18 cellular contexts compared by ENCODE assay signal in genomic region chr11:56917708-56918450, GRCh38.
A peak's percentile ranks its signal among the peaks of the same experiment; 100 is the strongest.
DNase-seq lines count a peak whose midpoint lies in the region; ATAC-seq and TF ChIP-seq lines count a peak whose summit lies in the region.
"Had no signal": no experiment of that assay in that cellular context is flagged by ENCODE, and none has a peak within 500 bp of the region (broad histone marks: within the 10 kb centered on the region; RNA-seq: fewer than 3 reads in every experiment).

No MANE protein-coding gene starts in this region.

- H3K4me1 Mint-ChIP-seq in activated T-helper 1 cell treated with anti-CD3 and anti-CD28 coated beads, Interleukin-12 subunit alpha, Interleukin-12 subunit beta, Interleukin-2, Interleukin-4 antibody, amounts not matched to agents 30 ng/mL and 10 ng/mL and 1 ng/mL, durations not matched to agents 14 hours and 24 hours and 36 hours (ENCODE audit: low read depth): peaks cover 7% of the 10 kb centered on the region

- no peaks in the 10 kb centered on the region for H3K36me3 ChIP-seq in cardiac muscle cell
- no peaks in the 10 kb centered on the region for H3K36me3 ChIP-seq in kidney epithelial cell (ENCODE audit: control insufficient read depth, insufficient read depth, low read length)
- H3K36me3 ChIP-seq: Peyer's patch had no signal

- H3K27me3 Mint-ChIP-seq in activated T-helper 1 cell treated with anti-CD3 and anti-CD28 coated beads, Interleukin-12 subunit alpha, Interleukin-12 subunit beta, Interleukin-2, Interleukin-4 antibody, amounts not matched to agents 30 ng/mL and 10 ng/mL and 1 ng/mL, durations not matched to agents 14 hours and 24 hours and 36 hours (ENCODE audit: insufficient read depth): no peaks in the 10 kb centered on the region
- H3K27me3 Mint-ChIP-seq: CD4-positive, alpha-beta T cell had no signal

- H3K4me3 Mint-ChIP-seq in activated T-helper 1 cell treated with anti-CD3 and anti-CD28 coated beads, Interleukin-12 subunit alpha, Interleukin-12 subunit beta, Interleukin-2, Interleukin-4 antibody, amounts not matched to agents 30 ng/mL and 10 ng/mL and 1 ng/mL, durations not matched to agents 14 hours and 24 hours and 36 hours: no peak overlapping the region
- H3K4me3 Mint-ChIP-seq: CD4-positive, alpha-beta T cell had no signal

- TF ChIP-seq CTCF in cardiac muscle cell (IDR thresholded peaks at IDR 0.05; ENCODE audit: low read depth, low read length): no peak
- no peak for TF ChIP-seq CTCF in kidney epithelial cell (IDR thresholded peaks at IDR 0.05; ENCODE audit: insufficient read depth, low read length, poor library complexity, severe bottlenecking)

- no peaks in the 10 kb centered on the region for H3K27me3 ChIP-seq in cardiac muscle cell
- H3K27me3 ChIP-seq in kidney epithelial cell (ENCODE audit: control insufficient read depth, insufficient read depth, low read length): no peaks in the 10 kb centered on the region
- H3K27me3 ChIP-seq: Peyer's patch had no signal

- intact Hi-C loops in left cardiac atrium (cut with DNase I): no loop called here
- intact Hi-C loops in activated T-helper 1 cell treated with anti-CD3 and anti-CD28 coated beads, Interleukin-12 subunit alpha, Interleukin-12 subunit beta, Interleukin-2, Interleukin-4 antibody, amounts not matched to agents 30 ng/mL and 10 ng/mL and 1 ng/mL, durations not matched to agents 14 hours and 24 hours and 36 hours (cut with micrococcal nuclease): no loop called here

- H3K4me1 ChIP-seq in cardiac muscle cell (ENCODE audit: low read depth): peaks cover 13% of the 10 kb centered on the region
- H3K4me1 ChIP-seq: Peyer's patch had no signal

- DNase-seq in cardiac muscle cell (ENCODE audit: low read depth in 1 of 2, low spot score in 1 of 2) (no peak), left cardiac atrium (no peak), kidney epithelial cell (ENCODE audit: low read depth) (peak; percentile 2), caudate nucleus (lab: John Stamatoyannopoulos, UW) (no peak)
- no peak for DNase-seq in activated T-helper 1 cell treated with anti-CD3 and anti-CD28 coated beads, Interleukin-12 subunit alpha, Interleukin-12 subunit beta, Interleukin-2, Interleukin-4 antibody, amounts not matched to agents 30 ng/mL and 10 ng/mL and 1 ng/mL, durations not matched to agents 14 hours and 24 hours and 36 hours (ENCODE audit: low spot score)
- no peak for DNase-seq in activated CD8-positive, alpha-beta memory T cell treated with anti-CD3 and anti-CD28 coated beads, Interleukin-2, amount 50 U/mL, for 48 hours
- DNase-seq: AML-193; Calu3; CD4-positive, alpha-beta T cell; GM23248; KBM-7; NCI-H1092 treated with DMSO at 0.1 percent for 48 hours; NCI-H1694 treated with DMSO at 0.1 percent for 48 hours; NCI-H446; Peyer's patch; Right ventricle myocardium superior had no signal

- no peak overlapping the region for H3K4me3 ChIP-seq in cardiac muscle cell
- no peak overlapping the region for H3K4me3 ChIP-seq in kidney epithelial cell (ENCODE audit: low read depth, low read length)
- H3K4me3 ChIP-seq: GM23248, Peyer's patch had no signal

- H3K27ac ChIP-seq in cardiac muscle cell (peak overlapping the region; percentile 54), caudate nucleus (ENCODE audit: low read depth, low read length) (no peak overlapping the region)
- H3K27ac ChIP-seq: GM23248, Peyer's patch had no signal

- H3K36me3 Mint-ChIP-seq in activated T-helper 1 cell treated with anti-CD3 and anti-CD28 coated beads, Interleukin-12 subunit alpha, Interleukin-12 subunit beta, Interleukin-2, Interleukin-4 antibody, amounts not matched to agents 30 ng/mL and 10 ng/mL and 1 ng/mL, durations not matched to agents 14 hours and 24 hours and 36 hours (ENCODE audit: low read depth): no peaks in the 10 kb centered on the region

- ATAC-seq in left cardiac atrium (no peak), GM21619 (IDR thresholded peaks at IDR 0.05; ENCODE audit: unreplicated experiment) (no peak), GM18517 (IDR thresholded peaks at IDR 0.05; ENCODE audit: unreplicated experiment) (no peak)

- no peaks in the 10 kb centered on the region for H3K9me3 ChIP-seq in cardiac muscle cell (ENCODE audit: low read depth)
- H3K9me3 ChIP-seq: Peyer's patch had no signal

- peaks cover 18% of the 10 kb centered on the region for H3K9me3 Mint-ChIP-seq in activated T-helper 1 cell treated with anti-CD3 and anti-CD28 coated beads, Interleukin-12 subunit alpha, Interleukin-12 subunit beta, Interleukin-2, Interleukin-4 antibody, amounts not matched to agents 30 ng/mL and 10 ng/mL and 1 ng/mL, durations not matched to agents 14 hours and 24 hours and 36 hours

- peak overlapping the region; percentile 74 for H3K27ac Mint-ChIP-seq in activated T-helper 1 cell treated with anti-CD3 and anti-CD28 coated beads, Interleukin-12 subunit alpha, Interleukin-12 subunit beta, Interleukin-2, Interleukin-4 antibody, amounts not matched to agents 30 ng/mL and 10 ng/mL and 1 ng/mL, durations not matched to agents 14 hours and 24 hours and 36 hours
- H3K27ac Mint-ChIP-seq: CD4-positive, alpha-beta T cell had no signal
